ENCODE assay signal across 1 cellular context in the genomic region with DNA sequence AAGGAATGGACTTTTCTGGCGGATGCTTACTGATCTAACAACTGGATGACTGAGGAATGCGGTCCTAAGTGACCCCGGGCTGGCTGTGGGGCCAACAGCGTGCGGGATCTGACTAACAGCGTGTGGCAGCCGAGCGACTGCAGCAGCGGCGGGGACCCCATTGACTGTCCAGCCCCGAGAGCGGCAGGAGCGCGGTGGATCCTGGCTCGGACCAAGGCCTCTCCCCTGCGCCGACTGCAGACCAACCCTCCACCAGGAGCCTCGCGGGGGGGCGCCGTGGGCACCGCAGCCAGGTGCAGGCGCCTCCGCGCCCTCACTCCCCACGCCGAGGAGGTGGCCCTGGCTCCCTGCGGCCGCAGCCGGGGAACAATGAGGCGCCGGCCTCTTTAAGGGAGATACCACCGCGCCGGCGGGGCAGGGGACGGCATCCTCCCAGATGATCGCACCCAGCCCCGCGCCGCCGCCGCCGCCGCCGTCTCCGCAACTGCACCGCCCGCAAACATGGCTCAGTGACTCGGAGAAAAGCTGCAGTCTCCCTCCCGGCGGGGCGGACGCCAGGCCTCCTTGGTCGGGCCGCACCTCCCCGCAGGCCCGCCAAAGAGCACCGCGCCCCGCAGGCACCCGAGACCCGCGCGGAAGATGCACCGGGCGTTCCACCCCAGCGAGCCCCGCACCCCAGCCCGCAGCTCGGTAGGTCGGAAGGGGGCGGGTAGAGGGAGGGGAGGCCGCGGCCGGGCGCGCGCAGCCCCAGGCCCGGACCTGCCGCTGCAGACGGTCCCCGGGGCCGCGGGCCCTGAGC.
TF ChIP-seq lines count a peak whose summit lies in the region.

No MANE protein-coding gene starts in this region.

TF ChIP-seq in HepG2, 621 proteins besides CTCF, POLR2A, EP300 and RAD21 (continued from another document and continues in another):
- TF ChIP-seq ZKSCAN8 (CRISPR knock-in tag; IDR thresholded peaks at IDR 0.05; ENCODE audit: borderline replicate concordance): no peak
- 0 out of 2 replicates have a peak, but pooled peaks have one; percentile 36 for TF ChIP-seq ISL2 (CRISPR knock-in tag; IDR thresholded peaks at IDR 0.05)
- TF ChIP-seq CBX5 (CRISPR knock-in tag; IDR thresholded peaks at IDR 0.05; ENCODE audit: borderline replicate concordance): no peak
- TF ChIP-seq, protein P1, sequence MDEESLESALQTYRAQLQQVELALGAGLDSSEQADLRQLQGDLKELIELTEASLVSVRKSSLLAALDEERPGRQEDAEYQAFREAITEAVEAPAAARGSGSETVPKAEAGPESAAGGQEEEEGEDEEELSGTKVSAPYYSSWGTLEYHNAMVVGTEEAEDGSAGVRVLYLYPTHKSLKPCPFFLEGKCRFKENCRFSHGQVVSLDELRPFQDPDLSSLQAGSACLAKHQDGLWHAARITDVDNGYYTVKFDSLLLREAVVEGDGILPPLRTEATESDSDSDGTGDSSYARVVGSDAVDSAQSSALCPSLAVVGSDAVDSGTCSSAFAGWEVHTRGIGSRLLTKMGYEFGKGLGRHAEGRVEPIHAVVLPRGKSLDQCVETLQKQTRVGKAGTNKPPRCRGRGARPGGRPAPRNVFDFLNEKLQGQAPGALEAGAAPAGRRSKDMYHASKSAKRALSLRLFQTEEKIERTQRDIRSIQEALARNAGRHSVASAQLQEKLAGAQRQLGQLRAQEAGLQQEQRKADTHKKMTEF (CRISPR knock-in tag; IDR thresholded peaks at IDR 0.05): peak; percentile 75; the same call in 1 of the 2 replicates
- TF ChIP-seq, protein P2, sequence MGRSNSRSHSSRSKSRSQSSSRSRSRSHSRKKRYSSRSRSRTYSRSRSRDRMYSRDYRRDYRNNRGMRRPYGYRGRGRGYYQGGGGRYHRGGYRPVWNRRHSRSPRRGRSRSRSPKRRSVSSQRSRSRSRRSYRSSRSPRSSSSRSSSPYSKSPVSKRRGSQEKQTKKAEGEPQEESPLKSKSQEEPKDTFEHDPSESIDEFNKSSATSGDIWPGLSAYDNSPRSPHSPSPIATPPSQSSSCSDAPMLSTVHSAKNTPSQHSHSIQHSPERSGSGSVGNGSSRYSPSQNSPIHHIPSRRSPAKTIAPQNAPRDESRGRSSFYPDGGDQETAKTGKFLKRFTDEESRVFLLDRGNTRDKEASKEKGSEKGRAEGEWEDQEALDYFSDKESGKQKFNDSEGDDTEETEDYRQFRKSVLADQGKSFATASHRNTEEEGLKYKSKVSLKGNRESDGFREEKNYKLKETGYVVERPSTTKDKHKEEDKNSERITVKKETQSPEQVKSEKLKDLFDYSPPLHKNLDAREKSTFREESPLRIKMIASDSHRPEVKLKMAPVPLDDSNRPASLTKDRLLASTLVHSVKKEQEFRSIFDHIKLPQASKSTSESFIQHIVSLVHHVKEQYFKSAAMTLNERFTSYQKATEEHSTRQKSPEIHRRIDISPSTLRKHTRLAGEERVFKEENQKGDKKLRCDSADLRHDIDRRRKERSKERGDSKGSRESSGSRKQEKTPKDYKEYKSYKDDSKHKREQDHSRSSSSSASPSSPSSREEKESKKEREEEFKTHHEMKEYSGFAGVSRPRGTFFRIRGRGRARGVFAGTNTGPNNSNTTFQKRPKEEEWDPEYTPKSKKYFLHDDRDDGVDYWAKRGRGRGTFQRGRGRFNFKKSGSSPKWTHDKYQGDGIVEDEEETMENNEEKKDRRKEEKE (IDR thresholded peaks at IDR 0.05): no peak
- no peak for TF ChIP-seq DPF2 (CRISPR knock-in tag; IDR thresholded peaks at IDR 0.05; ENCODE audit: borderline replicate concordance, low read depth)
- TF ChIP-seq, protein P3, sequence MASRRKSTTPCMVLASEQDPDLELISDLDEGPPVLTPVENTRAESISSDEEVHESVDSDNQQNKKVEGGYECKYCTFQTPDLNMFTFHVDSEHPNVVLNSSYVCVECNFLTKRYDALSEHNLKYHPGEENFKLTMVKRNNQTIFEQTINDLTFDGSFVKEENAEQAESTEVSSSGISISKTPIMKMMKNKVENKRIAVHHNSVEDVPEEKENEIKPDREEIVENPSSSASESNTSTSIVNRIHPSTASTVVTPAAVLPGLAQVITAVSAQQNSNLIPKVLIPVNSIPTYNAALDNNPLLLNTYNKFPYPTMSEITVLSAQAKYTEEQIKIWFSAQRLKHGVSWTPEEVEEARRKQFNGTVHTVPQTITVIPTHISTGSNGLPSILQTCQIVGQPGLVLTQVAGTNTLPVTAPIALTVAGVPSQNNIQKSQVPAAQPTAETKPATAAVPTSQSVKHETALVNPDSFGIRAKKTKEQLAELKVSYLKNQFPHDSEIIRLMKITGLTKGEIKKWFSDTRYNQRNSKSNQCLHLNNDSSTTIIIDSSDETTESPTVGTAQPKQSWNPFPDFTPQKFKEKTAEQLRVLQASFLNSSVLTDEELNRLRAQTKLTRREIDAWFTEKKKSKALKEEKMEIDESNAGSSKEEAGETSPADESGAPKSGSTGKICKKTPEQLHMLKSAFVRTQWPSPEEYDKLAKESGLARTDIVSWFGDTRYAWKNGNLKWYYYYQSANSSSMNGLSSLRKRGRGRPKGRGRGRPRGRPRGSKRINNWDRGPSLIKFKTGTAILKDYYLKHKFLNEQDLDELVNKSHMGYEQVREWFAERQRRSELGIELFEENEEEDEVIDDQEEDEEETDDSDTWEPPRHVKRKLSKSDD (CRISPR knock-in tag; IDR thresholded peaks at IDR 0.05; ENCODE audit: low read depth): no peak
- 0 out of 2 replicates have a peak, but pooled peaks have one; percentile 63 for TF ChIP-seq ZNF788 (CRISPR knock-in tag; IDR thresholded peaks at IDR 0.05; ENCODE audit: borderline replicate concordance)
- TF ChIP-seq SIN3B (IDR thresholded peaks at IDR 0.05; ENCODE audit: low read length): no peak
- no peak; the same call in 1 of the 2 replicates for TF ChIP-seq DR1 (CRISPR knock-in tag; IDR thresholded peaks at IDR 0.05)
- TF ChIP-seq SRY (CRISPR knock-in tag; IDR thresholded peaks at IDR 0.05): no peak; the same call in 1 of the 2 replicates
- TF ChIP-seq ZNF432 (CRISPR knock-in tag; IDR thresholded peaks at IDR 0.05; ENCODE audit: borderline replicate concordance): no peak
- TF ChIP-seq, protein P4, sequence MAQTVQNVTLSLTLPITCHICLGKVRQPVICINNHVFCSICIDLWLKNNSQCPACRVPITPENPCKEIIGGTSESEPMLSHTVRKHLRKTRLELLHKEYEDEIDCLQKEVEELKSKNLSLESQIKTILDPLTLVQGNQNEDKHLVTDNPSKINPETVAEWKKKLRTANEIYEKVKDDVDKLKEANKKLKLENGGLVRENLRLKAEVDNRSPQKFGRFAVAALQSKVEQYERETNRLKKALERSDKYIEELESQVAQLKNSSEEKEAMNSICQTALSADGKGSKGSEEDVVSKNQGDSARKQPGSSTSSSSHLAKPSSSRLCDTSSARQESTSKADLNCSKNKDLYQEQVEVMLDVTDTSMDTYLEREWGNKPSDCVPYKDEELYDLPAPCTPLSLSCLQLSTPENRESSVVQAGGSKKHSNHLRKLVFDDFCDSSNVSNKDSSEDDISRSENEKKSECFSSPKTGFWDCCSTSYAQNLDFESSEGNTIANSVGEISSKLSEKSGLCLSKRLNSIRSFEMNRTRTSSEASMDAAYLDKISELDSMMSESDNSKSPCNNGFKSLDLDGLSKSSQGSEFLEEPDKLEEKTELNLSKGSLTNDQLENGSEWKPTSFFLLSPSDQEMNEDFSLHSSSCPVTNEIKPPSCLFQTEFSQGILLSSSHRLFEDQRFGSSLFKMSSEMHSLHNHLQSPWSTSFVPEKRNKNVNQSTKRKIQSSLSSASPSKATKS (CRISPR knock-in tag; IDR thresholded peaks at IDR 0.05): no peak
- no peak for TF ChIP-seq ZNF605 (CRISPR knock-in tag; IDR thresholded peaks at IDR 0.05)
- no peak for TF ChIP-seq KLF15 (CRISPR knock-in tag; IDR thresholded peaks at IDR 0.05; ENCODE audit: borderline replicate concordance)
- no peak for TF ChIP-seq ZNF326 (CRISPR knock-in tag; IDR thresholded peaks at IDR 0.05; ENCODE audit: borderline replicate concordance)
- no peak; the same call in 1 of the 2 replicates for TF ChIP-seq ZBTB7B (CRISPR knock-in tag; IDR thresholded peaks at IDR 0.05)
- peak; percentile 46 for TF ChIP-seq SKI (IDR thresholded peaks at IDR 0.05; ENCODE audit: partially characterized antibody)
- TF ChIP-seq CREB1 (IDR thresholded peaks at IDR 0.05): no peak
- no peak; the same call in 1 of the 2 replicates for TF ChIP-seq CREB1 (CRISPR knock-in tag; IDR thresholded peaks at IDR 0.05)
- TF ChIP-seq REXO4 (CRISPR knock-in tag; IDR thresholded peaks at IDR 0.05; ENCODE audit: borderline replicate concordance): no peak
- no peak for TF ChIP-seq ARNTL (CRISPR knock-in tag; IDR thresholded peaks at IDR 0.05)
- no peak for TF ChIP-seq ZNF841 (CRISPR knock-in tag; IDR thresholded peaks at IDR 0.05; ENCODE audit: borderline replicate concordance)
- TF ChIP-seq PAX8 (CRISPR knock-in tag; IDR thresholded peaks at IDR 0.05; ENCODE audit: borderline replicate concordance): 0 out of 2 replicates have a peak, but pooled peaks have one; percentile 10
- TF ChIP-seq MATR3 (CRISPR knock-in tag; IDR thresholded peaks at IDR 0.05): no peak
- TF ChIP-seq ZNF251 (CRISPR knock-in tag; IDR thresholded peaks at IDR 0.05): no peak
- TF ChIP-seq ZNF530 (CRISPR knock-in tag; IDR thresholded peaks at IDR 0.05; ENCODE audit: low read depth): no peak
- TF ChIP-seq, protein P5, sequence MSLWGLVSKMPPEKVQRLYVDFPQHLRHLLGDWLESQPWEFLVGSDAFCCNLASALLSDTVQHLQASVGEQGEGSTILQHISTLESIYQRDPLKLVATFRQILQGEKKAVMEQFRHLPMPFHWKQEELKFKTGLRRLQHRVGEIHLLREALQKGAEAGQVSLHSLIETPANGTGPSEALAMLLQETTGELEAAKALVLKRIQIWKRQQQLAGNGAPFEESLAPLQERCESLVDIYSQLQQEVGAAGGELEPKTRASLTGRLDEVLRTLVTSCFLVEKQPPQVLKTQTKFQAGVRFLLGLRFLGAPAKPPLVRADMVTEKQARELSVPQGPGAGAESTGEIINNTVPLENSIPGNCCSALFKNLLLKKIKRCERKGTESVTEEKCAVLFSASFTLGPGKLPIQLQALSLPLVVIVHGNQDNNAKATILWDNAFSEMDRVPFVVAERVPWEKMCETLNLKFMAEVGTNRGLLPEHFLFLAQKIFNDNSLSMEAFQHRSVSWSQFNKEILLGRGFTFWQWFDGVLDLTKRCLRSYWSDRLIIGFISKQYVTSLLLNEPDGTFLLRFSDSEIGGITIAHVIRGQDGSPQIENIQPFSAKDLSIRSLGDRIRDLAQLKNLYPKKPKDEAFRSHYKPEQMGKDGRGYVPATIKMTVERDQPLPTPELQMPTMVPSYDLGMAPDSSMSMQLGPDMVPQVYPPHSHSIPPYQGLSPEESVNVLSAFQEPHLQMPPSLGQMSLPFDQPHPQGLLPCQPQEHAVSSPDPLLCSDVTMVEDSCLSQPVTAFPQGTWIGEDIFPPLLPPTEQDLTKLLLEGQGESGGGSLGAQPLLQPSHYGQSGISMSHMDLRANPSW (CRISPR knock-in tag; IDR thresholded peaks at IDR 0.05; ENCODE audit: borderline replicate concordance): no peak
- TF ChIP-seq SNRNP70 (IDR thresholded peaks at IDR 0.05; ENCODE audit: low read depth, low read length): no peak
- TF ChIP-seq HDAC6 (IDR thresholded peaks at IDR 0.05; ENCODE audit: low read depth, low read length): no peak
- no peak for TF ChIP-seq NFATC3 (CRISPR knock-in tag; IDR thresholded peaks at IDR 0.05)
- TF ChIP-seq, protein P6, sequence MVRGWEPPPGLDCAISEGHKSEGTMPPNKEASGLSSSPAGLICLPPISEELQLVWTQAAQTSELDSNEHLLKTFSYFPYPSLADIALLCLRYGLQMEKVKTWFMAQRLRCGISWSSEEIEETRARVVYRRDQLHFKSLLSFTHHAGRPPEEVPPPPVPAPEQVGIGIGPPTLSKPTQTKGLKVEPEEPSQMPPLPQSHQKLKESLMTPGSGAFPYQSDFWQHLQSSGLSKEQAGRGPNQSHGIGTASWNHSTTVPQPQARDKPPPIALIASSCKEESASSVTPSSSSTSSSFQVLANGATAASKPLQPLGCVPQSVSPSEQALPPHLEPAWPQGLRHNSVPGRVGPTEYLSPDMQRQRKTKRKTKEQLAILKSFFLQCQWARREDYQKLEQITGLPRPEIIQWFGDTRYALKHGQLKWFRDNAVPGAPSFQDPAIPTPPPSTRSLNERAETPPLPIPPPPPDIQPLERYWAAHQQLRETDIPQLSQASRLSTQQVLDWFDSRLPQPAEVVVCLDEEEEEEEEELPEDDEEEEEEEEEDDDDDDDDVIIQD (CRISPR knock-in tag; IDR thresholded peaks at IDR 0.05; ENCODE audit: low read depth): no peak
- TF ChIP-seq, protein P7, sequence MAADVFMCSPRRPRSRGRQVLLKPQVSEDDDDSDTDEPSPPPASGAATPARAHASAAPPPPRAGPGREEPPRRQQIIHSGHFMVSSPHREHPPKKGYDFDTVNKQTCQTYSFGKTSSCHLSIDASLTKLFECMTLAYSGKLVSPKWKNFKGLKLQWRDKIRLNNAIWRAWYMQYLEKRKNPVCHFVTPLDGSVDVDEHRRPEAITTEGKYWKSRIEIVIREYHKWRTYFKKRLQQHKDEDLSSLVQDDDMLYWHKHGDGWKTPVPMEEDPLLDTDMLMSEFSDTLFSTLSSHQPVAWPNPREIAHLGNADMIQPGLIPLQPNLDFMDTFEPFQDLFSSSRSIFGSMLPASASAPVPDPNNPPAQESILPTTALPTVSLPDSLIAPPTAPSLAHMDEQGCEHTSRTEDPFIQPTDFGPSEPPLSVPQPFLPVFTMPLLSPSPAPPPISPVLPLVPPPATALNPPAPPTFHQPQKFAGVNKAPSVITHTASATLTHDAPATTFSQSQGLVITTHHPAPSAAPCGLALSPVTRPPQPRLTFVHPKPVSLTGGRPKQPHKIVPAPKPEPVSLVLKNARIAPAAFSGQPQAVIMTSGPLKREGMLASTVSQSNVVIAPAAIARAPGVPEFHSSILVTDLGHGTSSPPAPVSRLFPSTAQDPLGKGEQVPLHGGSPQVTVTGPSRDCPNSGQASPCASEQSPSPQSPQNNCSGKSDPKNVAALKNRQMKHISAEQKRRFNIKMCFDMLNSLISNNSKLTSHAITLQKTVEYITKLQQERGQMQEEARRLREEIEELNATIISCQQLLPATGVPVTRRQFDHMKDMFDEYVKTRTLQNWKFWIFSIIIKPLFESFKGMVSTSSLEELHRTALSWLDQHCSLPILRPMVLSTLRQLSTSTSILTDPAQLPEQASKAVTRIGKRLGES (CRISPR knock-in tag; IDR thresholded peaks at IDR 0.05; ENCODE audit: borderline replicate concordance): no peak
- no peak for TF ChIP-seq ETV5 (CRISPR knock-in tag; IDR thresholded peaks at IDR 0.05; ENCODE audit: borderline replicate concordance)
